In genomic region chr17:38751803-38752118, GRCh38 we compare ENCODE assay signal across 1 cellular context.
TF ChIP-seq lines count a peak whose summit lies in the region.

No MANE protein-coding gene starts in this region.

TF ChIP-seq in HEK293, 187 proteins besides CTCF, POLR2A, EP300 and RAD21 (continued from another document):
- TF ChIP-seq PRDM2 (tag by site-specific recombination; IDR thresholded peaks at IDR 0.05; ENCODE audit: borderline replicate concordance) (no peak), ZNF23 (tag by site-specific recombination; IDR thresholded peaks at IDR 0.05; ENCODE audit: borderline replicate concordance) (no peak), SP7 (tag by site-specific recombination; IDR thresholded peaks at IDR 0.05) (peak; percentile 87), OSR2 (tag by site-specific recombination; IDR thresholded peaks at IDR 0.05) (no peak), KLF1 (tag by site-specific recombination; IDR thresholded peaks at IDR 0.05) (peak; percentile 39; the same call in 1 of the 2 replicates), GLIS2 (tag by site-specific recombination; IDR thresholded peaks at IDR 0.05) (peak; percentile 74; the same call in 1 of the 2 replicates), ZNF24 (tag by site-specific recombination; IDR thresholded peaks at IDR 0.05) (0 out of 2 replicates have a peak, but pooled peaks have one; percentile 61), ZNF660 (tag by site-specific recombination; IDR thresholded peaks at IDR 0.05) (peak; percentile 91), ZNF148 (tag by site-specific recombination; IDR thresholded peaks at IDR 0.05; ENCODE audit: borderline replicate concordance) (peak; percentile 30; the same call in 1 of the 2 replicates)
